In the genomic region with DNA sequence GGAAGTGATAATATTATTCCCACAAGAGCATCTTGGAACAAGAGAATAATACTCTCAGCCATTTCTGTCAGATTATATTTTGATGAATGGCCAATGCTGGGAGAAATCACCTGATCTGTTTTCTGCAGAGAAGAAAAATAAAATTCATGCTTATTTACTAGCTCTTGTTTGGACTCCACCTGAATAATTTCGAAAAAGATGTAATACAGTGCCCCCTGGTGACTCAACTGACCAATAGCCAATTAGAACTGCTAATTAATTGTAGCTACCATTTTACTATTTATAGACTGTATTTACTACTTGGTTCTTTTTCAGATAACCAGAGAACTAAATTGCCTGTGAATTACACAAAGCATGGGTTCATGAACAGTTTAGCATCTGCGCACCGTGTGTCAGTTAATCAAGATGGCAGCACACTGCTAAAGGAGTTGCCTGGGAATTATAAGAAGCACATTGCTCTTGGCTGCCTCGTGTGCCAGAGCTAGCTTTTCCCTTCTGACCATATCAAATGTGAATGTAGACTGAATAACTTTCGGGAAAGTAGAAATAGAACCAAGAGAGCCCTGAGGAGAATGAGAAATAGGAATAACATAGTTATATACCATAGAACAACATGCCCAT, we compare ENCODE assay signal across 7 cellular contexts.
DNase-seq lines count a peak whose midpoint lies in the region; ATAC-seq and TF ChIP-seq lines count a peak whose summit lies in the region.

No MANE protein-coding gene starts in this region.

- H3K36me3 ChIP-seq in aorta (ENCODE audit: control insufficient read depth in 1 of 2, insufficient read depth in 2 of 2, low read length in 1 of 2) = no peaks in the 10 kb centered on the region

- no peaks in the 10 kb centered on the region for H3K4me1 ChIP-seq in aorta (ENCODE audit: control insufficient read depth in 1 of 2, insufficient read depth in 2 of 2, low read length in 2 of 2)

- no peak overlapping the region for H3K4me3 Mint-ChIP-seq in nephron progenitor cell

- H3K27ac Mint-ChIP-seq in nephron progenitor cell = no peak overlapping the region

- peaks cover 3% of the 10 kb centered on the region for H3K27me3 Mint-ChIP-seq in nephron progenitor cell (ENCODE audit: low read depth, poor library complexity)

- intact Hi-C loops in aorta (cut with DNase I) = loop anchor here (1.0 to 2.0 kb wide), 2 partner anchors 299 kb away; no protein-coding TSS in a partner anchor

- H3K4me3 ChIP-seq in aorta (ENCODE audit: low read length in 2 of 2) = no peak overlapping the region

- DNase-seq in NCI-H526 (lab: John Stamatoyannopoulos, UW) (peak; percentile 19 to 62), dermis blood vessel endothelial cell (peak; percentile 1), nephron progenitor cell (peak; percentile 8), SHP77 treated with DMSO at 0.1 percent for 48 hours (lab: John Stamatoyannopoulos, UW) (no peak), aorta (no peak)

- no peaks in the 10 kb centered on the region for H3K36me3 Mint-ChIP-seq in nephron progenitor cell (ENCODE audit: low read depth)

- no peaks in the 10 kb centered on the region for H3K9me3 ChIP-seq in aorta (ENCODE audit: control insufficient read depth, low read length)

- no peaks in the 10 kb centered on the region for H3K9me3 Mint-ChIP-seq in nephron progenitor cell

- H3K27ac ChIP-seq in aorta (ENCODE audit: low read depth in 1 of 2, low read length in 2 of 2) = no peak overlapping the region

- peak; percentile 61 for TF ChIP-seq CTCF in nephron progenitor cell (IDR thresholded peaks at IDR 0.05)

- H3K27me3 ChIP-seq in aorta (ENCODE audit: control insufficient read depth in 1 of 2, insufficient read depth in 2 of 2, low read length in 1 of 2) = no peaks in the 10 kb centered on the region

- 52 to 54% methylated on average over 5 of the region's 5 CpGs for WGBS in aorta, 2 donors

- peak; percentile 81 for ATAC-seq in GM18511 (IDR thresholded peaks at IDR 0.05; ENCODE audit: unreplicated experiment)
- peak; percentile 55 for ATAC-seq in HG03045 (IDR thresholded peaks at IDR 0.05; ENCODE audit: unreplicated experiment)
- ATAC-seq in aorta (ENCODE audit: low FRiP score) = no peak

- H3K4me1 Mint-ChIP-seq in nephron progenitor cell = no peaks in the 10 kb centered on the region

Comparison
In these comparisons a context has a peak if more than half of its experiments do, and no peak if none do; other contexts are left out.
1. DNase-seq: peak in NCI-H526 (2 of 2), dermis blood vessel endothelial cell (single experiment) and nephron progenitor cell (single experiment); none in SHP77 treated with DMSO at 0.1 percent for 48 hours (single experiment) and aorta (0 of 2).